In the genomic region with DNA sequence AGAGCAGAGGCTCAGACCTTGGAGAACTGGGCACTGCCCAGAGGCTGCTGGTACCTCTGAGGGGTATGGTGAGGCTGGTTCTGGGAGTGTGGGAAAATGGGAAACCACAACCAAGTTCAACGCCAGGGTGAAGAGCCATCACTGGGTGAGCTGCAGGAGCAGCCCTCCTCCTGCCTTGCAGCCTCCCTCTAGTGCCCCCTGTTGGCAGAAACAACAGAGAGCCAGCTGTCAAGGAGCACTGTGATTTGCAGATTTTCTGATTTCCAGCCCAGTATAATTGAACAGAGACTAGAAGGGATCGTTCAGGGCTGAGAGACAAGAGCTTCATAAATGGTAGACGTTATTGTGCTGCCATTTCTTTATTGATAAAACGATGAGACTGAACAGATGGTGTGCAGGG, we compare ENCODE assay signal across 19 cellular contexts. TPM values are rescaled to one million over a fixed set of nuclear protein-coding genes. Genes with fewer than 3 reads are reported as not detected.
DNase-seq lines count a peak whose midpoint lies in the region; ATAC-seq and TF ChIP-seq lines count a peak whose summit lies in the region.
"Had no signal": no experiment of that assay in that cellular context is flagged by ENCODE, and none has a peak within 500 bp of the region (broad histone marks: within the 10 kb centered on the region; RNA-seq: fewer than 3 reads in every experiment).

No MANE protein-coding gene starts in this region.

- CTCF ChIA-PET in HCT116 (lab: Charles Lee) (no interaction called here), OCI-LY7 (lab: Charles Lee; ENCODE audit: unreplicated experiment) (no interaction called here)

- DNase-seq in GM06990 (ENCODE audit: extremely low read depth, insufficient read length) (no peak), HCT116 (ENCODE audit: low read depth, low spot score) (no peak), OCI-LY7 (ENCODE audit: low spot score) (no peak), iPS DF 4.7 (ENCODE audit: extremely low read depth, low spot score) (peak; percentile 3), cortex of kidney (lab: John Stamatoyannopoulos, UW) (no peak), T-helper 17 cell (no peak), KBM-7 (no peak), SKM-1 (lab: John Stamatoyannopoulos, UW; ENCODE audit: unreplicated experiment) (no peak)
- DNase-seq: activated CD4-positive, CD25-positive, alpha-beta regulatory T cell treated with anti-CD3 and anti-CD28 coated beads, Interleukin-2, amount 50 U/mL, for 72 hours; activated naive CD4-positive, alpha-beta T cell treated with anti-CD3 and anti-CD28 coated beads for 36 hours; glutamatergic neuron; HCEC 1CT; mesendoderm; NCI-H1436 treated with DMSO at 0.1 percent for 48 hours; NCI-H524; retina had no signal

- no peak overlapping the region for H3K27ac Mint-ChIP-seq in T-helper 17 cell
- H3K27ac Mint-ChIP-seq: activated naive CD4-positive, alpha-beta T cell treated with anti-CD3 and anti-CD28 coated beads for 36 hours; dendritic cell treated with granulocyte-macrophage colony-stimulating factor and Interleukin-4, amounts not matched to agents 40 ng/mL and 50 ng/mL, for 4 days; T-helper 1 cell treated with Interleukin-12 subunit alpha and Interleukin-12 subunit beta and Interleukin-4 antibody, amounts not matched to agents 30 μg/mL and 1 μg/mL, for 36 hours had no signal

- no peaks in the 10 kb centered on the region for H3K36me3 Mint-ChIP-seq in T-helper 17 cell (ENCODE audit: low read depth)

- no peak overlapping the region for H3K4me3 ChIP-seq in GM06990 (replicated peaks; ENCODE audit: low read depth, low read length)
- H3K4me3 ChIP-seq in HCT116 (replicated peaks in 1 of 2; ENCODE audit: low read depth in 1 of 2, low read length in 2 of 2): no peak overlapping the region
- H3K4me3 ChIP-seq in OCI-LY7 (ENCODE audit: low read depth, low read length, poor library complexity, severe bottlenecking): no peak overlapping the region
- H3K4me3 ChIP-seq: BLaER1 had no signal

- H3K9me3 ChIP-seq in HCT116 (ENCODE audit: control insufficient read depth in 1 of 2, insufficient read depth in 1 of 2, low read depth in 1 of 2, low read length in 2 of 2): no peaks in the 10 kb centered on the region
- no peaks in the 10 kb centered on the region for H3K9me3 ChIP-seq in OCI-LY7 (ENCODE audit: low read length)
- H3K9me3 ChIP-seq in T-helper 17 cell (ENCODE audit: control insufficient read depth, low read length, poor library complexity, severe bottlenecking): no peaks in the 10 kb centered on the region

- H2AFZ ChIP-seq in HCT116 (ENCODE audit: low read depth, low read length, poor library complexity, severe bottlenecking): no peak overlapping the region
- H2AFZ ChIP-seq in OCI-LY7 (ENCODE audit: low read length): no peak overlapping the region

- RAD21 ChIA-PET in HCT116 (lab: Charles Lee; ENCODE audit: low non-redundant PET in 1 of 2, low total read pairs in 2 of 2, uncharacterized antibody in 2 of 2, unreplicated experiment in 2 of 2): no interaction called here

- POLR2A ChIA-PET in HCT116 (lab: Charles Lee) (no interaction called here), OCI-LY7 (lab: Charles Lee) (no interaction called here)

- TF ChIP-seq POLR2A in HCT116 (IDR thresholded peaks at IDR 0.05; ENCODE audit: borderline replicate concordance, extremely low read depth, insufficient read depth, insufficient read length): no peak

- H3K4me1 ChIP-seq in HCT116 (ENCODE audit: control insufficient read depth in 1 of 2, insufficient read depth in 2 of 2, low read length in 2 of 2) (no peaks in the 10 kb centered on the region), OCI-LY7 (ENCODE audit: insufficient read depth, low read length, poor library complexity, severe bottlenecking) (no peaks in the 10 kb centered on the region)
- H3K4me1 ChIP-seq: BLaER1 had no signal

- peak; percentile 72 for ATAC-seq in HCT116
- ATAC-seq in T-helper 17 cell: no peak

- H3K9me2 ChIP-seq in HCT116 (ENCODE audit: insufficient read depth) (no peaks in the 10 kb centered on the region), OCI-LY7 (ENCODE audit: insufficient read depth, low read length) (no peaks in the 10 kb centered on the region)

- H3K4me3 Mint-ChIP-seq in T-helper 17 cell: no peak overlapping the region
- H3K4me3 Mint-ChIP-seq: activated naive CD4-positive, alpha-beta T cell treated with anti-CD3 and anti-CD28 coated beads for 36 hours; dendritic cell treated with granulocyte-macrophage colony-stimulating factor and Interleukin-4, amounts not matched to agents 40 ng/mL and 50 ng/mL, for 4 days; T-helper 1 cell treated with Interleukin-12 subunit alpha and Interleukin-12 subunit beta and Interleukin-4 antibody, amounts not matched to agents 30 μg/mL and 1 μg/mL, for 36 hours had no signal

- H3K36me3 ChIP-seq in GM06990 (ENCODE audit: control insufficient read depth, insufficient read depth, low read length): no peaks in the 10 kb centered on the region
- no peaks in the 10 kb centered on the region for H3K36me3 ChIP-seq in HCT116 (ENCODE audit: control insufficient read depth in 1 of 2, insufficient read depth in 2 of 2, low read length in 2 of 2)
- no peaks in the 10 kb centered on the region for H3K36me3 ChIP-seq in OCI-LY7 (ENCODE audit: insufficient read depth, low read length)
- H3K36me3 ChIP-seq: BLaER1 had no signal

- no peak overlapping the region for H3K9ac ChIP-seq in HCT116 (ENCODE audit: low read length)
- H3K9ac ChIP-seq: BLaER1 had no signal

- H4K20me1 ChIP-seq in HCT116 (ENCODE audit: insufficient read depth) (no peaks in the 10 kb centered on the region), OCI-LY7 (ENCODE audit: insufficient read depth, low read length) (no peaks in the 10 kb centered on the region)
- H4K20me1 ChIP-seq: BLaER1 had no signal

- no peaks in the 10 kb centered on the region for H3K4me1 Mint-ChIP-seq in T-helper 17 cell

- H3K27me3 Mint-ChIP-seq in T-helper 17 cell: peaks cover 10% of the 10 kb centered on the region
- H3K27me3 Mint-ChIP-seq: dendritic cell treated with granulocyte-macrophage colony-stimulating factor and Interleukin-4, amounts not matched to agents 40 ng/mL and 50 ng/mL, for 4 days had no signal

- H3K79me2 ChIP-seq in HCT116 (ENCODE audit: insufficient read depth, low read length): no peaks in the 10 kb centered on the region
- no peaks in the 10 kb centered on the region for H3K79me2 ChIP-seq in OCI-LY7 (ENCODE audit: insufficient read depth, low read depth, low read length)

- peak; percentile 52 for TF ChIP-seq CTCF in GM06990 (IDR thresholded peaks at IDR 0.05; ENCODE audit: insufficient read depth, low read length, poor library complexity, severe bottlenecking)
- peak in 2 of 3 experiments; percentile 40 to 64; a peak in 3 of 6 replicates for TF ChIP-seq CTCF in HCT116 (IDR thresholded peaks at IDR 0.05 in 2 of 3, conservative IDR thresholded peaks at IDR 0.05 in 1 of 3; ENCODE audit: borderline replicate concordance in 1 of 3, insufficient read depth in 1 of 3, low read depth in 2 of 3, low read length in 2 of 3)
- peak; percentile 31; the same call in 1 of the 2 replicates for TF ChIP-seq CTCF in OCI-LY7 (conservative IDR thresholded peaks at IDR 0.05; ENCODE audit: low read length)

- BruUV-seq in HCT116 (replicated peaks; lab: Mats Ljungman, UMichigan): no TSS peak
- no TSS peak for BruUV-seq in OCI-LY7 (replicated peaks; lab: Mats Ljungman, UMichigan)

- no peak overlapping the region for H3K27ac ChIP-seq in HCT116 (ENCODE audit: low read depth, low read length)
- H3K27ac ChIP-seq in OCI-LY7 (ENCODE audit: low read depth, low read length, poor library complexity, severe bottlenecking): no peak overlapping the region
- H3K27ac ChIP-seq: BLaER1 had no signal

- H3K4me2 ChIP-seq in HCT116 (ENCODE audit: low read length) (no peak overlapping the region), OCI-LY7 (ENCODE audit: low read length) (no peak overlapping the region)
- H3K4me2 ChIP-seq: BLaER1 had no signal

- in situ Hi-C loops in KBM-7 (cut with MboI; ENCODE audit: low pct_unique_long_range_greater_than_20kb, low sequenced_read_pairs): no loop called here

- intact Hi-C loops in HCT116 (cut with micrococcal nuclease) (no loop called here), OCI-LY7 (cut with micrococcal nuclease; ENCODE audit: unreplicated experiment) (no loop called here)

- TF ChIP-seq RAD21 in HCT116 (IDR thresholded peaks at IDR 0.05; ENCODE audit: low read depth): no peak

- H3K27me3 ChIP-seq in GM06990 (replicated peaks; ENCODE audit: control insufficient read depth, insufficient read depth, low read length) (no peaks in the 10 kb centered on the region; the same call in 1 of the 2 replicates), HCT116 (ENCODE audit: insufficient read depth, low read length) (no peaks in the 10 kb centered on the region)
- H3K27me3 ChIP-seq: BLaER1 had no signal

TF ChIP-seq in HCT116, 20 proteins besides CTCF, POLR2A, EP300 and RAD21:
- TF ChIP-seq JUND (IDR thresholded peaks at IDR 0.05) (no peak), TCF7L2 (IDR thresholded peaks at IDR 0.05; ENCODE audit: borderline replicate concordance, extremely low read depth, insufficient read depth, insufficient read length) (no peak), ZFX (IDR thresholded peaks at IDR 0.05) (no peak)

RNA-seq across cellular contexts. Expression of gene MAPK4, which starts 50.5 kb away (rescaled TPM):
- total RNA-seq in HCT116 (2021; ENCODE audit: unreplicated experiment) (0.89 TPM), OCI-LY7 (2022) (not detected in 2 replicates), T-helper 17 cell (not detected)
- 0.32 and 0.43 TPM in 2 replicates for polyA plus RNA-seq in HCT116 (2012)
- total RNA-seq in OCI-LY7 (2014; rRNA removed; shearing (Covaris generic)): not detected in 2 replicates
- total RNA-seq: activated naive CD4-positive, alpha-beta T cell treated with anti-CD3 and anti-CD28 coated beads for 36 hours had no signal
